ENCODE assay signal across 3 cellular contexts in the genomic region with DNA sequence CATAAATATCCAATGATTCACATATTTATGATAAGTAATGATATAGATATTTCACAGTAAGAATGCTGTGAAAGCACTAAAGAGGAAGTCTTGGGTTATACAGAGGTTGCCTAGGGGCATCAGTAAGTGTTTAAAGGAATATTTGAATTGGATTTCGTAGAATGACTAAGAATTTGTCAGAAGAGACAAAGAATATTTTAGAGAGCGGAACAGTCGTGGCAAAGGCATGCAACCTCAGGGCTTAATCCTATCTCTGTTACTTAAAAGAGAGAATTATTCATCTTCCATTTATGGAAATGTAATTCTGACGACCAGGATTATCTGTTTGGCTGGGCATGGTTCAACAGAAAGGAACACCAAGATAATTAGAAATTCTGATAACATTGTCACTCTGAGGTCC.
TF ChIP-seq lines count a peak whose summit lies in the region.

No MANE protein-coding gene starts in this region.

TF ChIP-seq in A549, 52 proteins besides CTCF, POLR2A, EP300 and RAD21:
- TF ChIP-seq, protein P1, sequence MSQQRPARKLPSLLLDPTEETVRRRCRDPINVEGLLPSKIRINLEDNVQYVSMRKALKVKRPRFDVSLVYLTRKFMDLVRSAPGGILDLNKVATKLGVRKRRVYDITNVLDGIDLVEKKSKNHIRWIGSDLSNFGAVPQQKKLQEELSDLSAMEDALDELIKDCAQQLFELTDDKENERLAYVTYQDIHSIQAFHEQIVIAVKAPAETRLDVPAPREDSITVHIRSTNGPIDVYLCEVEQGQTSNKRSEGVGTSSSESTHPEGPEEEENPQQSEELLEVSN (IDR thresholded peaks at IDR 0.05; ENCODE audit: borderline replicate concordance, low read depth), result no peak
- TF ChIP-seq CBX2 (IDR thresholded peaks at IDR 0.05; ENCODE audit: borderline replicate concordance, low read depth) (no peak), GATA3 (IDR thresholded peaks at IDR 0.05; ENCODE audit: borderline replicate concordance) (peak; percentile 85; the same call in 1 of the 2 replicates), EHF (CRISPR knock-in tag; IDR thresholded peaks at IDR 0.05) (no peak), RCOR1 (IDR thresholded peaks at IDR 0.05; ENCODE audit: low read depth, low read length) (no peak), JUN (IDR thresholded peaks at IDR 0.05) (0 out of 5 replicates have a peak, but pooled peaks of 1 of the 2 experiments have one; percentile 45), ZC3H11A (IDR thresholded peaks at IDR 0.05) (no peak), CEBPB (IDR thresholded peaks at IDR 0.05) (peak in 1 of 2 experiments; percentile 18; a peak in 1 of 4 replicates), EHMT2 (IDR thresholded peaks at IDR 0.05; ENCODE audit: low read depth) (no peak), FOSL2 (IDR thresholded peaks at IDR 0.05) (peak; percentile 53; the same call in 1 of the 2 replicates), FOSL2 (CRISPR knock-in tag; IDR thresholded peaks at IDR 0.05) (peak; percentile 82), JUNB (IDR thresholded peaks at IDR 0.05) (peak; percentile 82)
- TF ChIP-seq, protein P2, sequence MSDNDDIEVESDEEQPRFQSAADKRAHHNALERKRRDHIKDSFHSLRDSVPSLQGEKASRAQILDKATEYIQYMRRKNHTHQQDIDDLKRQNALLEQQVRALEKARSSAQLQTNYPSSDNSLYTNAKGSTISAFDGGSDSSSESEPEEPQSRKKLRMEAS (IDR thresholded peaks at IDR 0.05), result 0 out of 2 replicates have a peak, but pooled peaks have one; percentile 11
- TF ChIP-seq, protein P3, sequence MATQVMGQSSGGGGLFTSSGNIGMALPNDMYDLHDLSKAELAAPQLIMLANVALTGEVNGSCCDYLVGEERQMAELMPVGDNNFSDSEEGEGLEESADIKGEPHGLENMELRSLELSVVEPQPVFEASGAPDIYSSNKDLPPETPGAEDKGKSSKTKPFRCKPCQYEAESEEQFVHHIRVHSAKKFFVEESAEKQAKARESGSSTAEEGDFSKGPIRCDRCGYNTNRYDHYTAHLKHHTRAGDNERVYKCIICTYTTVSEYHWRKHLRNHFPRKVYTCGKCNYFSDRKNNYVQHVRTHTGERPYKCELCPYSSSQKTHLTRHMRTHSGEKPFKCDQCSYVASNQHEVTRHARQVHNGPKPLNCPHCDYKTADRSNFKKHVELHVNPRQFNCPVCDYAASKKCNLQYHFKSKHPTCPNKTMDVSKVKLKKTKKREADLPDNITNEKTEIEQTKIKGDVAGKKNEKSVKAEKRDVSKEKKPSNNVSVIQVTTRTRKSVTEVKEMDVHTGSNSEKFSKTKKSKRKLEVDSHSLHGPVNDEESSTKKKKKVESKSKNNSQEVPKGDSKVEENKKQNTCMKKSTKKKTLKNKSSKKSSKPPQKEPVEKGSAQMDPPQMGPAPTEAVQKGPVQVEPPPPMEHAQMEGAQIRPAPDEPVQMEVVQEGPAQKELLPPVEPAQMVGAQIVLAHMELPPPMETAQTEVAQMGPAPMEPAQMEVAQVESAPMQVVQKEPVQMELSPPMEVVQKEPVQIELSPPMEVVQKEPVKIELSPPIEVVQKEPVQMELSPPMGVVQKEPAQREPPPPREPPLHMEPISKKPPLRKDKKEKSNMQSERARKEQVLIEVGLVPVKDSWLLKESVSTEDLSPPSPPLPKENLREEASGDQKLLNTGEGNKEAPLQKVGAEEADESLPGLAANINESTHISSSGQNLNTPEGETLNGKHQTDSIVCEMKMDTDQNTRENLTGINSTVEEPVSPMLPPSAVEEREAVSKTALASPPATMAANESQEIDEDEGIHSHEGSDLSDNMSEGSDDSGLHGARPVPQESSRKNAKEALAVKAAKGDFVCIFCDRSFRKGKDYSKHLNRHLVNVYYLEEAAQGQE (IDR thresholded peaks at IDR 0.05), result no peak

TF ChIP-seq in HCT116, 20 proteins besides CTCF, POLR2A, EP300 and RAD21 (continues in another document):
- TF ChIP-seq SP1 (IDR thresholded peaks at IDR 0.05; ENCODE audit: low read depth), result peak; percentile 71
- TF ChIP-seq EZH2phosphoT487 (IDR thresholded peaks at IDR 0.05; ENCODE audit: borderline replicate concordance), result no peak
- peak; percentile 80 for TF ChIP-seq JUND (IDR thresholded peaks at IDR 0.05)
- TF ChIP-seq, protein P2 (IDR thresholded peaks at IDR 0.05), result peak; percentile 16; the same call in 1 of the 2 replicates
- peak; percentile 42; the same call in 1 of the 2 replicates for TF ChIP-seq SIN3A (IDR thresholded peaks at IDR 0.05; ENCODE audit: low read depth)
- TF ChIP-seq CEBPB (IDR thresholded peaks at IDR 0.05; ENCODE audit: low read depth), result peak; percentile 50; the same call in 1 of the 2 replicates
- no peak for TF ChIP-seq POLR2AphosphoS5 (IDR thresholded peaks at IDR 0.05; ENCODE audit: low read depth, low read length)
- no peak for TF ChIP-seq ELF1 (IDR thresholded peaks at IDR 0.05; ENCODE audit: borderline replicate concordance, low read depth)
- TF ChIP-seq, protein P3 (IDR thresholded peaks at IDR 0.05; ENCODE audit: low read depth), result no peak
- peak; percentile 93 for TF ChIP-seq SRF (IDR thresholded peaks at IDR 0.05; ENCODE audit: low read depth)
- TF ChIP-seq FOSL1 (IDR thresholded peaks at IDR 0.05; ENCODE audit: low read depth), result peak; percentile 89
- TF ChIP-seq YY1 (IDR thresholded peaks at IDR 0.05; ENCODE audit: extremely low read depth, insufficient replicate concordance, low read depth, low read length), result no peak
- peak; percentile 84 for TF ChIP-seq TCF7L2 (IDR thresholded peaks at IDR 0.05; ENCODE audit: borderline replicate concordance, extremely low read depth, insufficient read depth, insufficient read length)
- no peak for TF ChIP-seq ZFX (IDR thresholded peaks at IDR 0.05)
- TF ChIP-seq, protein P4, sequence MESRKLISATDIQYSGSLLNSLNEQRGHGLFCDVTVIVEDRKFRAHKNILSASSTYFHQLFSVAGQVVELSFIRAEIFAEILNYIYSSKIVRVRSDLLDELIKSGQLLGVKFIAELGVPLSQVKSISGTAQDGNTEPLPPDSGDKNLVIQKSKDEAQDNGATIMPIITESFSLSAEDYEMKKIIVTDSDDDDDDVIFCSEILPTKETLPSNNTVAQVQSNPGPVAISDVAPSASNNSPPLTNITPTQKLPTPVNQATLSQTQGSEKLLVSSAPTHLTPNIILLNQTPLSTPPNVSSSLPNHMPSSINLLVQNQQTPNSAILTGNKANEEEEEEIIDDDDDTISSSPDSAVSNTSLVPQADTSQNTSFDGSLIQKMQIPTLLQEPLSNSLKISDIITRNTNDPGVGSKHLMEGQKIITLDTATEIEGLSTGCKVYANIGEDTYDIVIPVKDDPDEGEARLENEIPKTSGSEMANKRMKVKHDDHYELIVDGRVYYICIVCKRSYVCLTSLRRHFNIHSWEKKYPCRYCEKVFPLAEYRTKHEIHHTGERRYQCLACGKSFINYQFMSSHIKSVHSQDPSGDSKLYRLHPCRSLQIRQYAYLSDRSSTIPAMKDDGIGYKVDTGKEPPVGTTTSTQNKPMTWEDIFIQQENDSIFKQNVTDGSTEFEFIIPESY (IDR thresholded peaks at IDR 0.05; ENCODE audit: extremely low read depth, insufficient replicate concordance, low read length), result no peak
- no peak for TF ChIP-seq ZNF274 (IDR thresholded peaks at IDR 0.05; ENCODE audit: low read depth, low read length)
- peak; percentile 88 for TF ChIP-seq CBX3 (IDR thresholded peaks at IDR 0.05; ENCODE audit: low read depth)
- TF ChIP-seq EGR1 (IDR thresholded peaks at IDR 0.05; ENCODE audit: low read depth), result no peak
- TF ChIP-seq, protein P5, sequence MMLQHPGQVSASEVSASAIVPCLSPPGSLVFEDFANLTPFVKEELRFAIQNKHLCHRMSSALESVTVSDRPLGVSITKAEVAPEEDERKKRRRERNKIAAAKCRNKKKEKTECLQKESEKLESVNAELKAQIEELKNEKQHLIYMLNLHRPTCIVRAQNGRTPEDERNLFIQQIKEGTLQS (IDR thresholded peaks at IDR 0.05), result no peak

TF ChIP-seq in SK-N-SH, 30 proteins besides CTCF, POLR2A, EP300 and RAD21:
- TF ChIP-seq, protein P6, sequence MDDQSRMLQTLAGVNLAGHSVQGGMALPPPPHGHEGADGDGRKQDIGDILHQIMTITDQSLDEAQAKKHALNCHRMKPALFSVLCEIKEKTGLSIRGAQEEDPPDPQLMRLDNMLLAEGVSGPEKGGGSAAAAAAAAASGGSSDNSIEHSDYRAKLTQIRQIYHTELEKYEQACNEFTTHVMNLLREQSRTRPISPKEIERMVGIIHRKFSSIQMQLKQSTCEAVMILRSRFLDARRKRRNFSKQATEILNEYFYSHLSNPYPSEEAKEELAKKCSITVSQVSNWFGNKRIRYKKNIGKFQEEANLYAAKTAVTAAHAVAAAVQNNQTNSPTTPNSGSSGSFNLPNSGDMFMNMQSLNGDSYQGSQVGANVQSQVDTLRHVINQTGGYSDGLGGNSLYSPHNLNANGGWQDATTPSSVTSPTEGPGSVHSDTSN (IDR thresholded peaks at IDR 0.05), result no peak
- TF ChIP-seq SIN3A (IDR thresholded peaks at IDR 0.05; ENCODE audit: borderline replicate concordance, low read depth, low read length), result no peak
- 0 out of 2 replicates have a peak, but pooled peaks have one; percentile 17 for TF ChIP-seq FOSL2 (IDR thresholded peaks at IDR 0.05; ENCODE audit: borderline replicate concordance, low read depth)
